20 cellular contexts compared by ENCODE assay signal in the genomic region with DNA sequence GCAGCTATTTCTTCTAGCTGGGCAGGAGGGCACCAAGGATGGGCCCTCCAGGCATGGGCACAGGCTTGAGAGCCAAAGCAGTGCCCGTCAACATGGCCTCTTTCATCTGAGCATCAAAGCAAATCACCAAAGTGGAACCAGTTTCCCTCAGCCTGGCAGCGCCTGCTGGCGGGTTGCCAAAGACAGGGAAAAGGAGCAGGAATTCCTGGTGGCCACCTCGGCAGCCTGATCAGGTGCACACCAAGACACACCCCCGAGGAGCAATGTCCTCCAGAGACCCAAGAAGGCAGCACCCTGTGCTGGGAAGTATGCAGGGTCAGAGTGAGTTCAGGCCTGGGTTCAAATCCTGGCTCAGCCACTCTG. TPM values are rescaled to one million over a fixed set of nuclear protein-coding genes. Genes with fewer than 3 reads are reported as not detected.
DNase-seq lines count a peak whose midpoint lies in the region; ATAC-seq and TF ChIP-seq lines count a peak whose summit lies in the region.
"Had no signal": no experiment of that assay in that cellular context is flagged by ENCODE, and none has a peak within 500 bp of the region (broad histone marks: within the 10 kb centered on the region; RNA-seq: fewer than 3 reads in every experiment).

No MANE protein-coding gene starts in this region.

- H4K20me1 ChIP-seq in MM.1S (ENCODE audit: insufficient read depth, low read length), result no peaks in the 10 kb centered on the region

- no peaks in the 10 kb centered on the region for H3K27me3 ChIP-seq in MM.1S (replicated peaks; ENCODE audit: insufficient read depth, low read length)

- POLR2A ChIA-PET in activated B cell treated with CpG ODN at 0.5 μM for 24 hours (lab: Charles Lee), result interaction anchor here (0.5 to 5.1 kb wide), 7 partner anchors 8 to 183 kb away, joined by 3 to 182 read pairs (median 53); partner anchors contain the start of gene LAPTM5
- POLR2A ChIA-PET in activated CD4-positive, alpha-beta memory T cell treated with anti-CD3 and anti-CD28 coated beads, Interleukin-2, amount 10 ng/mL, durations not matched to agents 7 days and 5 days (lab: Charles Lee), result interaction anchor here (1.3 to 1.5 kb wide), 2 partner anchors 28 to 36 kb away, joined by 3 to 6 read pairs; partner anchors contain the start of gene LAPTM5

- H3K27ac ChIP-seq in MM.1S (ENCODE audit: low read length), result no peak overlapping the region
- H3K27ac ChIP-seq: left ventricle myocardium inferior had no signal

- H3K4me3 Mint-ChIP-seq in activated B cell treated with CpG ODN at 0.5 μM for 24 hours, result no peak overlapping the region
- no peak overlapping the region for H3K4me3 Mint-ChIP-seq in activated CD4-positive, alpha-beta memory T cell treated with anti-CD3 and anti-CD28 coated beads, Interleukin-2, amount 10 ng/mL, durations not matched to agents 7 days and 5 days
- H3K4me3 Mint-ChIP-seq: HFFc6; stimulated activated naive CD8-positive, alpha-beta T cell treated with anti-CD3 and anti-CD28 coated beads, Interleukin-15, Interleukin-2, amounts not matched to agents 100 ng/mL and 50 ng/mL, for 24 hours had no signal

- no peak for ATAC-seq in activated B cell treated with CpG ODN at 0.5 μM for 24 hours (ENCODE audit: low read depth)
- ATAC-seq: esophagus mucosa, PC-3 had no signal

- H3K27ac Mint-ChIP-seq in activated B cell treated with CpG ODN at 0.5 μM for 24 hours, result peak overlapping the region; percentile 7
- no peak overlapping the region for H3K27ac Mint-ChIP-seq in activated CD4-positive, alpha-beta memory T cell treated with anti-CD3 and anti-CD28 coated beads, Interleukin-2, amount 10 ng/mL, durations not matched to agents 7 days and 5 days
- H3K27ac Mint-ChIP-seq: HFFc6; stimulated activated naive CD8-positive, alpha-beta T cell treated with anti-CD3 and anti-CD28 coated beads, Interleukin-15, Interleukin-2, amounts not matched to agents 100 ng/mL and 50 ng/mL, for 24 hours had no signal

- H3F3A ChIP-seq in MM.1S (ENCODE audit: insufficient read depth, low read length), result no peaks in the 10 kb centered on the region

- H3K36me3 ChIP-seq in MM.1S (replicated peaks; ENCODE audit: insufficient read depth, low read length), result no peaks in the 10 kb centered on the region
- H3K36me3 ChIP-seq: left ventricle myocardium inferior had no signal

- H3K9me2 ChIP-seq in MM.1S (replicated peaks; ENCODE audit: insufficient read depth, low read length), result no peaks in the 10 kb centered on the region

- intact Hi-C loops in activated B cell treated with CpG ODN at 0.5 μM for 24 hours (cut with micrococcal nuclease), result loop anchor here (10.0 kb wide), 1 partner anchor 823 kb away; no protein-coding TSS in a partner anchor

- peaks cover 46% of the 10 kb centered on the region for H3K4me1 Mint-ChIP-seq in activated B cell treated with CpG ODN at 0.5 μM for 24 hours
- peaks cover 14% of the 10 kb centered on the region for H3K4me1 Mint-ChIP-seq in activated CD4-positive, alpha-beta memory T cell treated with anti-CD3 and anti-CD28 coated beads, Interleukin-2, amount 10 ng/mL, durations not matched to agents 7 days and 5 days

- peak; percentile 35 for DNase-seq in NCI-H2227 (lab: John Stamatoyannopoulos, UW; ENCODE audit: unreplicated experiment)
- no peak for DNase-seq in NCI-H2227 treated with DMSO at 0.1 percent for 48 hours (lab: John Stamatoyannopoulos, UW)
- peak; percentile 80 for DNase-seq in DMS79 (lab: John Stamatoyannopoulos, UW)
- no peak for DNase-seq in activated B cell treated with CpG ODN at 0.5 μM for 24 hours
- peak; percentile 79 for DNase-seq in renal cortical epithelial cell (ENCODE audit: low read depth)
- no peak for DNase-seq in activated CD4-positive, alpha-beta memory T cell treated with anti-CD3 and anti-CD28 coated beads, Interleukin-2, amount 10 ng/mL, durations not matched to agents 7 days and 5 days
- no peak for DNase-seq in MM.1S
- no peak for DNase-seq in HPDE6-E6E7 (ENCODE audit: extremely low spot score)
- DNase-seq: HFFc6, left ventricle myocardium inferior, NCI-H1436 treated with DMSO at 0.1 percent for 48 hours, NCI-H524 treated with DMSO at 0.1 percent for 48 hours, occipital lobe, PC-3 had no signal

- no peak overlapping the region for H2AFZ ChIP-seq in MM.1S (ENCODE audit: low read length)

- H3K9me3 Mint-ChIP-seq in activated B cell treated with CpG ODN at 0.5 μM for 24 hours, result no peaks in the 10 kb centered on the region
- no peaks in the 10 kb centered on the region for H3K9me3 Mint-ChIP-seq in activated CD4-positive, alpha-beta memory T cell treated with anti-CD3 and anti-CD28 coated beads, Interleukin-2, amount 10 ng/mL, durations not matched to agents 7 days and 5 days
- H3K9me3 Mint-ChIP-seq: CD4-positive, alpha-beta memory T cell; HFFc6; stimulated activated naive CD8-positive, alpha-beta T cell treated with anti-CD3 and anti-CD28 coated beads, Interleukin-15, Interleukin-2, amounts not matched to agents 100 ng/mL and 50 ng/mL, for 24 hours had no signal

- H3K4me1 ChIP-seq in MM.1S (ENCODE audit: low read length), result peaks cover 7% of the 10 kb centered on the region

- peaks cover 47% of the 10 kb centered on the region for H3K36me3 Mint-ChIP-seq in activated B cell treated with CpG ODN at 0.5 μM for 24 hours (ENCODE audit: low read depth)
- H3K36me3 Mint-ChIP-seq in activated CD4-positive, alpha-beta memory T cell treated with anti-CD3 and anti-CD28 coated beads, Interleukin-2, amount 10 ng/mL, durations not matched to agents 7 days and 5 days (ENCODE audit: low read depth), result no peaks in the 10 kb centered on the region

- CTCF ChIA-PET in activated B cell treated with CpG ODN at 0.5 μM for 24 hours (lab: Charles Lee), result interaction anchor here (0.6 to 5.6 kb wide), 5 partner anchors 29 to 206 kb away, joined by 3 to 232 read pairs (median 4); no protein-coding TSS in a partner anchor
- CTCF ChIA-PET in activated CD4-positive, alpha-beta memory T cell treated with anti-CD3 and anti-CD28 coated beads, Interleukin-2, amount 10 ng/mL, durations not matched to agents 7 days and 5 days (lab: Charles Lee), result interaction anchor here (8.3 kb wide), 1 partner anchor 58 kb away, joined by 494 read pairs; no protein-coding TSS in a partner anchor

- no peak overlapping the region for H3K4me2 ChIP-seq in MM.1S (ENCODE audit: low read depth, low read length)

- TF ChIP-seq CTCF in activated B cell treated with CpG ODN at 0.5 μM for 24 hours (IDR thresholded peaks at IDR 0.05) (no peak), MM.1S (IDR thresholded peaks at IDR 0.05; ENCODE audit: low read length) (no peak)

- H3K9ac ChIP-seq in MM.1S (ENCODE audit: low read length), result no peak overlapping the region

- no peak overlapping the region for H3K4me3 ChIP-seq in MM.1S (ENCODE audit: low read length)
- H3K4me3 ChIP-seq: left ventricle myocardium inferior had no signal

- H3K9me3 ChIP-seq in MM.1S (replicated peaks; ENCODE audit: insufficient read depth, low read length), result no peaks in the 10 kb centered on the region
- H3K9me3 ChIP-seq: left ventricle myocardium inferior had no signal

- H3K79me2 ChIP-seq in MM.1S (ENCODE audit: low read length), result no peaks in the 10 kb centered on the region

- no peaks in the 10 kb centered on the region for H3K27me3 Mint-ChIP-seq in activated B cell treated with CpG ODN at 0.5 μM for 24 hours
- no peaks in the 10 kb centered on the region for H3K27me3 Mint-ChIP-seq in activated CD4-positive, alpha-beta memory T cell treated with anti-CD3 and anti-CD28 coated beads, Interleukin-2, amount 10 ng/mL, durations not matched to agents 7 days and 5 days
- H3K27me3 Mint-ChIP-seq: CD4-positive, alpha-beta memory T cell; stimulated activated naive CD8-positive, alpha-beta T cell treated with anti-CD3 and anti-CD28 coated beads, Interleukin-15, Interleukin-2, amounts not matched to agents 100 ng/mL and 50 ng/mL, for 24 hours had no signal

RNA-seq across cellular contexts. Expression of gene MATN1, which starts 1.2 kb away (rescaled TPM):
- total RNA-seq in activated B cell treated with CpG ODN at 0.5 μM for 24 hours, result 0.93 and 1.2 TPM in 2 replicates
- total RNA-seq in renal cortical epithelial cell, result not detected in 2 replicates
- total RNA-seq in activated CD4-positive, alpha-beta memory T cell treated with anti-CD3 and anti-CD28 coated beads, Interleukin-2, amount 10 ng/mL, durations not matched to agents 7 days and 5 days, result not detected
- total RNA-seq: cardiac septum, esophagus mucosa, HT1080, left ventricle myocardium inferior, PC-3, ureter had no signal

RNA-seq across cellular contexts. Expression of gene LAPTM5, which starts 35.4 kb away (rescaled TPM):
- total RNA-seq in activated B cell treated with CpG ODN at 0.5 μM for 24 hours (726 and 766 TPM in 2 replicates), renal cortical epithelial cell (0.17 TPM in 1 of 2 replicates, not detected in the other)
- 100 to 1,000 TPM; 481 to 482 TPM for total RNA-seq in activated CD4-positive, alpha-beta memory T cell treated with anti-CD3 and anti-CD28 coated beads, Interleukin-2, amount 10 ng/mL, durations not matched to agents 7 days and 5 days
- total RNA-seq: PC-3 had no signal

Comparison
In these comparisons a context has a peak if more than half of its experiments do, and no peak if none do; other contexts are left out.
1. DNase-seq: peak in NCI-H2227 (single experiment), DMS79 (single experiment) and renal cortical epithelial cell (single experiment); none in NCI-H2227 treated with DMSO at 0.1 percent for 48 hours (single experiment), activated B cell treated with CpG ODN at 0.5 μM for 24 hours (single experiment), activated CD4-positive, alpha-beta memory T cell treated with anti-CD3 and anti-CD28 coated beads, Interleukin-2, amount 10 ng/mL, durations not matched to agents 7 days and 5 days (single experiment), MM.1S (single experiment) and HPDE6-E6E7 (single experiment).
2. RNA of gene LAPTM5, which starts 35.4 kb away (total RNA-seq): 726 to 766 TPM in activated B cell treated with CpG ODN at 0.5 μM for 24 hours and 481 to 482 TPM in activated CD4-positive, alpha-beta memory T cell treated with anti-CD3 and anti-CD28 coated beads, Interleukin-2, amount 10 ng/mL, durations not matched to agents 7 days and 5 days; 0.17 TPM in renal cortical epithelial cell; every median in the first group is over 100 times any median in the second.